Comparison of ENCODE assay signal across 33 cellular contexts in the genomic region with DNA sequence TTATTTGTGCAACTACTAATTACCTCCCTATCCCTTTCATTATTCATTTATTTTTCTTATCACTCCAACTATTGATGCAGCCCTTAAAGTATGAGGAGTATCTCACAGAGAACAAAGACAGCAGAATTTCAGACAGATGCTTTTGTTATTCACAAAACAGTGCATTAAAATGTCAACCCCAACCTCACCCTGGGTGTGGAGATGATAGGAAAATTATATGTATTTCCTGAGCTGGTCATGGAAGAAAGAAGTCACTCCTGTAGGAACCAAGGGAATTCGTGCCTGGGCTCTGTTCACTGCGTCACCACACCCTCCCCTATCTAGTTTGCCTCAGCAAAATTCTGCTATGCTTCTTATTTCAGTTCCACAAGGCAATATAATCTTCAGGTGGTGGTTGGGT.
"Had no signal": no experiment of that assay in that cellular context is flagged by ENCODE, and none has a peak within 500 bp of the region (broad histone marks: within the 10 kb centered on the region; RNA-seq: fewer than 3 reads in every experiment).

No MANE protein-coding gene starts in this region.

- H3K27me3 ChIP-seq: adrenal gland, ascending aorta, body of pancreas, brain microvascular endothelial cell, breast epithelium, cardiac muscle cell had no signal

- H3K4me1 ChIP-seq: ascending aorta, body of pancreas, breast epithelium had no signal

- H3K27ac ChIP-seq: adrenal gland, ascending aorta, body of pancreas, brain microvascular endothelial cell, breast epithelium, cardiac muscle cell had no signal

- H3K4me3 ChIP-seq: adrenal gland, ascending aorta, body of pancreas, breast epithelium, cardiac muscle cell had no signal

- FAIRE-seq: astrocyte, bronchial epithelial cell had no signal

- H3K36me3 ChIP-seq: adrenal gland, ascending aorta, brain microvascular endothelial cell, breast epithelium, cardiac muscle cell had no signal

- H3K9me3 ChIP-seq: adrenal gland, ascending aorta, body of pancreas, breast epithelium had no signal

- ATAC-seq: activated naive CD4-positive, alpha-beta T cell treated with anti-CD3 and anti-CD28 coated beads, Interleukin-2, amount 50 U/mL, for 72 hours; activated naive CD8-positive, alpha-beta T cell treated with anti-CD3 and anti-CD28 coated beads, Interleukin-2, amount 50 U/mL, for 24 hours; activated T-cell treated with anti-CD3 and anti-CD28 coated beads, Interleukin-2, amount 50 U/mL, for 4 hours; activated T-cell treated with anti-CD3 and anti-CD28 coated beads, Interleukin-2, amount 50 U/mL, for 72 hours; activated T-helper 17 cell treated with anti-CD3 and anti-CD28 coated beads, Interleukin-2, amount 50 U/mL, for 72 hours; body of pancreas had no signal

- DNase-seq: activated effector memory CD4-positive, alpha-beta T cell treated with anti-CD3 and anti-CD28 coated beads, Interleukin-2, amount 50 U/mL, for 16 hours; activated effector memory CD4-positive, alpha-beta T cell treated with Interleukin-2 at 50 U/mL for 16 hours; activated gamma-delta T cell treated with Interleukin-2 at 50 U/mL for 16 hours; activated naive CD4-positive, alpha-beta T cell; activated naive CD4-positive, alpha-beta T cell treated with anti-CD3 and anti-CD28 coated beads for 36 hours; activated naive CD4-positive, alpha-beta T cell treated with anti-CD3 and anti-CD28 coated beads, Interleukin-2, amount 10 ng/mL, durations not matched to agents 7 days and 5 days; activated naive CD4-positive, alpha-beta T cell treated with anti-CD3 and anti-CD28 coated beads, Interleukin-2, amount 50 U/mL, for 16 hours; activated naive CD4-positive, alpha-beta T cell treated with Interleukin-2 at 50 U/mL for 16 hours; activated naive CD8-positive, alpha-beta T cell treated with anti-CD3 and anti-CD28 coated beads for 36 hours; activated naive CD8-positive, alpha-beta T cell treated with anti-CD3 and anti-CD28 coated beads, Interleukin-2, amount 10 ng/mL, durations not matched to agents 7 days and 5 days; activated naive CD8-positive, alpha-beta T cell treated with anti-CD3 and anti-CD28 coated beads, Interleukin-2, amount 50 U/mL, for 24 hours; activated T-cell treated with anti-CD3 and anti-CD28 coated beads, Interleukin-2, amount 50 U/mL, for 1 hour; activated T-cell treated with anti-CD3 and anti-CD28 coated beads, Interleukin-2, amount 50 U/mL, for 24 hours; activated T-cell treated with anti-CD3 and anti-CD28 coated beads, Interleukin-2, amount 50 U/mL, for 4 hours; activated T-cell treated with anti-CD3 and anti-CD28 coated beads, Interleukin-2, amount 50 U/mL, for 48 hours; activated T-cell treated with anti-CD3 and anti-CD28 coated beads, Interleukin-2, amount 50 U/mL, for 72 hours; adrenal gland; amniotic stem cell; amygdala; anterior cingulate cortex; aorta; body of pancreas; brain microvascular endothelial cell; caudate nucleus; central memory CD4-positive, alpha-beta T cell; cerebellar nuclear complex had no signal
